Comparison of ENCODE assay signal across 8 cellular contexts in the genomic region with DNA sequence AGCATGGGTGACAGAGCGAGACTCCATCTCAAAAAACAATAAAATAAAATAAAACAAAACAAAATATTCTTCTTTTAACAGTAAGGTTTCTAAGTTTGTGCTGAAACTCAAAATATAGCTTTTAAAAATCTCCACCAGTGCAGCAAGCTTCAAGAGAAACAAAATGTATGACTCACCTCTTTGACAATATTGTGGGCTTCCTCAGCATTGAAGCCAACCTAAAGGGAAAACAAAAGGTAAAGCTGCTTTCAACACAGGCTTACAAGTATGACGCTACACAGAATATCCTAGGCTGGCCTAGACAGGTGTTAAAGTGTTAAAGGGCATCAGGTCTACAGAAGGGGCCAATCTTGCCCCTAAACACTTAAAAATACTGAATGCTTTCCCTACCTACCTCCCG. TPM values are rescaled to one million over a fixed set of nuclear protein-coding genes. Genes with fewer than 3 reads are reported as not detected.
DNase-seq lines count a peak whose midpoint lies in the region; ATAC-seq and TF ChIP-seq lines count a peak whose summit lies in the region.

No MANE protein-coding gene starts in this region.

- H3K27me3 ChIP-seq in MG63 = no peaks in the 10 kb centered on the region

- H3K36me3 ChIP-seq in MG63 = no peaks in the 10 kb centered on the region

- no peaks in the 10 kb centered on the region for H3K27me3 Mint-ChIP-seq in activated CD4-positive, alpha-beta T cell treated with anti-CD3 and anti-CD28 coated beads, Interleukin-2, amount 10 ng/mL, durations not matched to agents 24 days and 14 days
- H3K27me3 Mint-ChIP-seq in activated T-helper 2 cell treated with anti-CD3 and anti-CD28 coated beads, Interferon-gamma antibody, Interleukin-2, Interleukin-4, amounts not matched to agents 10 μg/mL and 5 μg/mL and 100 μg/mL, durations not matched to agents 14 hours and 24 hours and 36 hours (ENCODE audit: low read depth) = no peaks in the 10 kb centered on the region
- H3K27me3 Mint-ChIP-seq in stimulated activated naive CD8-positive, alpha-beta T cell treated with anti-CD3 and anti-CD28 coated beads, Interleukin-15, Interleukin-2, amounts not matched to agents 100 ng/mL and 50 ng/mL, for 24 hours = no peaks in the 10 kb centered on the region

- no peak for TF ChIP-seq CTCF in fibroblast of villous mesenchyme (IDR thresholded peaks at IDR 0.05; ENCODE audit: insufficient read depth, low read depth, low read length)

- H3K27ac Mint-ChIP-seq in activated CD4-positive, alpha-beta T cell treated with anti-CD3 and anti-CD28 coated beads, Interleukin-2, amount 10 ng/mL, durations not matched to agents 24 days and 14 days = peak overlapping the region; percentile 83
- peak overlapping the region; percentile 74 for H3K27ac Mint-ChIP-seq in activated T-helper 2 cell treated with anti-CD3 and anti-CD28 coated beads, Interferon-gamma antibody, Interleukin-2, Interleukin-4, amounts not matched to agents 10 μg/mL and 5 μg/mL and 100 μg/mL, durations not matched to agents 14 hours and 24 hours and 36 hours
- peak overlapping the region; percentile 75 for H3K27ac Mint-ChIP-seq in stimulated activated naive CD8-positive, alpha-beta T cell treated with anti-CD3 and anti-CD28 coated beads, Interleukin-15, Interleukin-2, amounts not matched to agents 100 ng/mL and 50 ng/mL, for 24 hours

- no peak for ATAC-seq in HG02588 (IDR thresholded peaks at IDR 0.05; ENCODE audit: unreplicated experiment)
- no peak for ATAC-seq in GM21381 (IDR thresholded peaks at IDR 0.05; ENCODE audit: unreplicated experiment)

- H3K9me3 Mint-ChIP-seq in activated CD4-positive, alpha-beta T cell treated with anti-CD3 and anti-CD28 coated beads, Interleukin-2, amount 10 ng/mL, durations not matched to agents 24 days and 14 days = peaks cover 3% of the 10 kb centered on the region
- H3K9me3 Mint-ChIP-seq in activated T-helper 2 cell treated with anti-CD3 and anti-CD28 coated beads, Interferon-gamma antibody, Interleukin-2, Interleukin-4, amounts not matched to agents 10 μg/mL and 5 μg/mL and 100 μg/mL, durations not matched to agents 14 hours and 24 hours and 36 hours = no peaks in the 10 kb centered on the region
- H3K9me3 Mint-ChIP-seq in stimulated activated naive CD8-positive, alpha-beta T cell treated with anti-CD3 and anti-CD28 coated beads, Interleukin-15, Interleukin-2, amounts not matched to agents 100 ng/mL and 50 ng/mL, for 24 hours = no peaks in the 10 kb centered on the region

- peak overlapping the region; percentile 79 for H3K4me3 Mint-ChIP-seq in activated CD4-positive, alpha-beta T cell treated with anti-CD3 and anti-CD28 coated beads, Interleukin-2, amount 10 ng/mL, durations not matched to agents 24 days and 14 days
- peak overlapping the region; percentile 72 for H3K4me3 Mint-ChIP-seq in activated T-helper 2 cell treated with anti-CD3 and anti-CD28 coated beads, Interferon-gamma antibody, Interleukin-2, Interleukin-4, amounts not matched to agents 10 μg/mL and 5 μg/mL and 100 μg/mL, durations not matched to agents 14 hours and 24 hours and 36 hours (ENCODE audit: low read depth)
- peak overlapping the region; percentile 80 for H3K4me3 Mint-ChIP-seq in stimulated activated naive CD8-positive, alpha-beta T cell treated with anti-CD3 and anti-CD28 coated beads, Interleukin-15, Interleukin-2, amounts not matched to agents 100 ng/mL and 50 ng/mL, for 24 hours

- H3K9me3 ChIP-seq in MG63 = no peaks in the 10 kb centered on the region

- peak; percentile 66 for DNase-seq in activated CD4-positive, alpha-beta T cell treated with anti-CD3 and anti-CD28 coated beads, Interleukin-2, amount 10 ng/mL, durations not matched to agents 24 days and 14 days
- no peak for DNase-seq in activated CD4-positive, alpha-beta T cell treated with anti-CD3 and anti-CD28 coated beads for 1 hour
- DNase-seq in activated T-helper 2 cell treated with anti-CD3 and anti-CD28 coated beads, Interferon-gamma antibody, Interleukin-2, Interleukin-4, amounts not matched to agents 10 μg/mL and 5 μg/mL and 100 μg/mL, durations not matched to agents 14 hours and 24 hours and 36 hours (ENCODE audit: low spot score) = no peak
- no peak for DNase-seq in fibroblast of villous mesenchyme (ENCODE audit: low read depth)
- DNase-seq in MG63 = no peak

- H3K4me1 Mint-ChIP-seq in activated CD4-positive, alpha-beta T cell treated with anti-CD3 and anti-CD28 coated beads, Interleukin-2, amount 10 ng/mL, durations not matched to agents 24 days and 14 days = peaks cover 13% of the 10 kb centered on the region
- peaks cover 19% of the 10 kb centered on the region for H3K4me1 Mint-ChIP-seq in activated T-helper 2 cell treated with anti-CD3 and anti-CD28 coated beads, Interferon-gamma antibody, Interleukin-2, Interleukin-4, amounts not matched to agents 10 μg/mL and 5 μg/mL and 100 μg/mL, durations not matched to agents 14 hours and 24 hours and 36 hours (ENCODE audit: low read depth)
- peaks cover 30% of the 10 kb centered on the region for H3K4me1 Mint-ChIP-seq in stimulated activated naive CD8-positive, alpha-beta T cell treated with anti-CD3 and anti-CD28 coated beads, Interleukin-15, Interleukin-2, amounts not matched to agents 100 ng/mL and 50 ng/mL, for 24 hours (ENCODE audit: low read depth)

- H3K4me3 ChIP-seq in fibroblast of villous mesenchyme (ENCODE audit: low read depth, low read length) = peak overlapping the region; percentile 72
- H3K4me3 ChIP-seq in MG63 = no peak overlapping the region

- intact Hi-C loops in activated CD4-positive, alpha-beta T cell treated with anti-CD3 and anti-CD28 coated beads, Interleukin-2, amount 10 ng/mL, durations not matched to agents 24 days and 14 days (cut with micrococcal nuclease) = loop anchor here (5.0 kb wide), 1 partner anchor 131 kb away; no protein-coding TSS in a partner anchor
- intact Hi-C loops in activated T-helper 2 cell treated with anti-CD3 and anti-CD28 coated beads, Interferon-gamma antibody, Interleukin-2, Interleukin-4, amounts not matched to agents 10 μg/mL and 5 μg/mL and 100 μg/mL, durations not matched to agents 14 hours and 24 hours and 36 hours (cut with micrococcal nuclease) = no loop called here

- peaks cover 10% of the 10 kb centered on the region for H3K36me3 Mint-ChIP-seq in activated CD4-positive, alpha-beta T cell treated with anti-CD3 and anti-CD28 coated beads, Interleukin-2, amount 10 ng/mL, durations not matched to agents 24 days and 14 days (ENCODE audit: low read depth)
- peaks cover 16% of the 10 kb centered on the region for H3K36me3 Mint-ChIP-seq in activated T-helper 2 cell treated with anti-CD3 and anti-CD28 coated beads, Interferon-gamma antibody, Interleukin-2, Interleukin-4, amounts not matched to agents 10 μg/mL and 5 μg/mL and 100 μg/mL, durations not matched to agents 14 hours and 24 hours and 36 hours (ENCODE audit: low read depth)
- peaks cover 8% of the 10 kb centered on the region for H3K36me3 Mint-ChIP-seq in stimulated activated naive CD8-positive, alpha-beta T cell treated with anti-CD3 and anti-CD28 coated beads, Interleukin-15, Interleukin-2, amounts not matched to agents 100 ng/mL and 50 ng/mL, for 24 hours (ENCODE audit: low read depth)

RNA-seq across cellular contexts. Expression of a gene that starts 1.2 kb away (rescaled TPM):
- total RNA-seq in activated CD4-positive, alpha-beta T cell treated with anti-CD3 and anti-CD28 coated beads, Interleukin-2, amount 10 ng/mL, durations not matched to agents 24 days and 14 days = 13.3 and 14.5 TPM in 2 replicates
- 17.6 and 19.9 TPM in 2 replicates for total RNA-seq in activated T-helper 2 cell treated with anti-CD3 and anti-CD28 coated beads, Interferon-gamma antibody, Interleukin-2, Interleukin-4, amounts not matched to agents 10 μg/mL and 5 μg/mL and 100 μg/mL, durations not matched to agents 14 hours and 24 hours and 36 hours
- total RNA-seq in fibroblast of villous mesenchyme = 79.9 and 87.0 TPM in 2 replicates
- 22.4 and 34.2 TPM in 2 replicates for total RNA-seq in MG63 (2014; rRNA removed; shearing (Covaris generic); ENCODE audit: low replicate concordance)
